Comparison of ENCODE assay signal across 1 cellular context in the genomic region with DNA sequence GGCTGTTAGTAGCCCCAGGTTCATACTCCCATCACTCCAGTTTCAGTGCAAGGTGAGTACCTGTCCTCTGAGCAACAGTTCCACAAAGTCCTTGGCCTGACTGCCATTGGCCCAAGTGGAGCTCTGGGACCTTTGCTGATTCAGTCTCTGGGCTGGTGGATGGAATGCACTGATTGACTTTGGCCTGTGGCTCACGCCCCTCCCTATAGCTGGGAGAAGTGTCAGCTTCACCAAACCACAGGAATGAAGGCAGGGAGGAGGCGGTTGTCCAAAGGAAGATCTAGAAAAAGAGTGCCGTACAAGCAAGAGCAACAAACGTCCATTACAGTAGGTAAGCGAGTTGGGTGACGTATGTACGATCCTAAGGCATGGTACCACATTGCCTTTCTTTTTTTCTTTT.
A peak's percentile ranks its signal among the peaks of the same experiment; 100 is the strongest.
TF ChIP-seq lines count a peak whose summit lies in the region.

No MANE protein-coding gene starts in this region.

TF ChIP-seq in HepG2, 621 proteins besides CTCF, POLR2A, EP300 and RAD21:
- no peak for TF ChIP-seq PAX8 (CRISPR knock-in tag; IDR thresholded peaks at IDR 0.05; ENCODE audit: borderline replicate concordance)
- TF ChIP-seq FOSL2 (CRISPR knock-in tag; IDR thresholded peaks at IDR 0.05), result peak; percentile 28; the same call in 1 of the 2 replicates
- TF ChIP-seq NPAS2 (CRISPR knock-in tag; IDR thresholded peaks at IDR 0.05; ENCODE audit: borderline replicate concordance), result no peak
- TF ChIP-seq, protein P1, sequence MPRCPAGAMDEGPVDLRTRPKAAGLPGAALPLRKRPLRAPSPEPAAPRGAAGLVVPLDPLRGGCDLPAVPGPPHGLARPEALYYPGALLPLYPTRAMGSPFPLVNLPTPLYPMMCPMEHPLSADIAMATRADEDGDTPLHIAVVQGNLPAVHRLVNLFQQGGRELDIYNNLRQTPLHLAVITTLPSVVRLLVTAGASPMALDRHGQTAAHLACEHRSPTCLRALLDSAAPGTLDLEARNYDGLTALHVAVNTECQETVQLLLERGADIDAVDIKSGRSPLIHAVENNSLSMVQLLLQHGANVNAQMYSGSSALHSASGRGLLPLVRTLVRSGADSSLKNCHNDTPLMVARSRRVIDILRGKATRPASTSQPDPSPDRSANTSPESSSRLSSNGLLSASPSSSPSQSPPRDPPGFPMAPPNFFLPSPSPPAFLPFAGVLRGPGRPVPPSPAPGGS (CRISPR knock-in tag; IDR thresholded peaks at IDR 0.05), result no peak
- TF ChIP-seq ELF4 (CRISPR knock-in tag; IDR thresholded peaks at IDR 0.05; ENCODE audit: borderline replicate concordance), result no peak
- TF ChIP-seq ZNF644 (CRISPR knock-in tag; IDR thresholded peaks at IDR 0.05; ENCODE audit: low read depth), result 0 out of 2 replicates have a peak, but pooled peaks have one; percentile 15
- peak; percentile 59; the same call in 1 of the 2 replicates for TF ChIP-seq ZNF768 (CRISPR knock-in tag; IDR thresholded peaks at IDR 0.05)
- TF ChIP-seq ZNF550 (CRISPR knock-in tag; IDR thresholded peaks at IDR 0.05; ENCODE audit: borderline replicate concordance), result no peak
